19 cellular contexts compared by ENCODE assay signal in genomic region chr3:24318668-24319287, GRCh38.
A peak's percentile ranks its signal among the peaks of the same experiment; 100 is the strongest.
DNase-seq lines count a peak whose midpoint lies in the region; ATAC-seq, FAIRE-seq and TF ChIP-seq lines count a peak whose summit lies in the region.
"Had no signal": no experiment of that assay in that cellular context is flagged by ENCODE, and none has a peak within 500 bp of the region (broad histone marks: within the 10 kb centered on the region; RNA-seq: fewer than 3 reads in every experiment).

No MANE protein-coding gene starts in this region.

- H3K27ac Mint-ChIP-seq in activated CD8-positive, alpha-beta T cell treated with anti-CD3 and anti-CD28 coated beads for 36 hours: no peak overlapping the region
- H3K27ac Mint-ChIP-seq: activated naive CD8-positive, alpha-beta T cell; CD8-positive, alpha-beta memory T cell; neural progenitor cell; type B pancreatic cell had no signal

- intact Hi-C loops in activated CD8-positive, alpha-beta T cell treated with anti-CD3 and anti-CD28 coated beads for 36 hours (cut with micrococcal nuclease): no loop called here
- intact Hi-C loops in mucosa of descending colon (cut with DNase I, micrococcal nuclease): no loop called here

- no peak overlapping the region for H3K4me3 Mint-ChIP-seq in activated CD8-positive, alpha-beta T cell treated with anti-CD3 and anti-CD28 coated beads for 36 hours
- H3K4me3 Mint-ChIP-seq: activated naive CD8-positive, alpha-beta T cell; CD8-positive, alpha-beta memory T cell; neural progenitor cell; type B pancreatic cell had no signal

- TF ChIP-seq CTCF in epithelial cell of proximal tubule (conservative IDR thresholded peaks at IDR 0.05; ENCODE audit: low read depth, low read length) (no peak), mucosa of descending colon (IDR thresholded peaks at IDR 0.05) (no peak)
- TF ChIP-seq CTCF in activated CD8-positive, alpha-beta T cell treated with anti-CD3 and anti-CD28 coated beads for 36 hours (IDR thresholded peaks at IDR 0.05): no peak

- H3K4me1 ChIP-seq in mucosa of descending colon (ENCODE audit: low read depth): peaks cover 11% of the 10 kb centered on the region
- H3K4me1 ChIP-seq: neural progenitor cell, right atrium auricular region had no signal

- no peaks in the 10 kb centered on the region for H3K9me3 ChIP-seq in mucosa of descending colon
- H3K9me3 ChIP-seq: right atrium auricular region had no signal

- H3K4me1 Mint-ChIP-seq in activated CD8-positive, alpha-beta T cell treated with anti-CD3 and anti-CD28 coated beads for 36 hours (ENCODE audit: low read depth): no peaks in the 10 kb centered on the region
- H3K4me1 Mint-ChIP-seq: CD8-positive, alpha-beta memory T cell had no signal

- ATAC-seq in HG02884 (IDR thresholded peaks at IDR 0.05; ENCODE audit: unreplicated experiment): no peak
- no peak for ATAC-seq in HG03135 (IDR thresholded peaks at IDR 0.05; ENCODE audit: unreplicated experiment)
- no peak for ATAC-seq in activated CD8-positive, alpha-beta T cell treated with anti-CD3 and anti-CD28 coated beads for 36 hours
- no peak for ATAC-seq in mucosa of descending colon

- peaks cover 3% of the 10 kb centered on the region for H3K27me3 Mint-ChIP-seq in activated CD8-positive, alpha-beta T cell treated with anti-CD3 and anti-CD28 coated beads for 36 hours
- H3K27me3 Mint-ChIP-seq: type B pancreatic cell had no signal

- CTCF ChIA-PET in activated CD8-positive, alpha-beta T cell treated with anti-CD3 and anti-CD28 coated beads for 36 hours (lab: Charles Lee): no interaction called here

- no peaks in the 10 kb centered on the region for H3K36me3 Mint-ChIP-seq in activated CD8-positive, alpha-beta T cell treated with anti-CD3 and anti-CD28 coated beads for 36 hours (ENCODE audit: low read depth)
- H3K36me3 Mint-ChIP-seq: activated naive CD8-positive, alpha-beta T cell; CD8-positive, alpha-beta memory T cell; neural progenitor cell; type B pancreatic cell had no signal

- H3K4me3 ChIP-seq in epithelial cell of proximal tubule (ENCODE audit: low read depth, low read length) (no peak overlapping the region), mucosa of descending colon (no peak overlapping the region)
- H3K4me3 ChIP-seq: lung, neural progenitor cell, right atrium auricular region had no signal

- DNase-seq in GM04503 (ENCODE audit: low read depth): peak; percentile 51
- peak; percentile 95 for DNase-seq in RCC 7860 (ENCODE audit: low spot score)
- peak; percentile 76 for DNase-seq in epithelial cell of proximal tubule (ENCODE audit: low read depth)
- DNase-seq in renal cortical epithelial cell (ENCODE audit: low read depth): peak; percentile 96
- DNase-seq in activated CD8-positive, alpha-beta T cell treated with anti-CD3 and anti-CD28 coated beads for 36 hours: no peak
- no peak for DNase-seq in mucosa of descending colon
- DNase-seq: CD8-positive, alpha-beta memory T cell; NCI-H1048; NCI-H446; OCI-M1 had no signal

- H3K9me3 Mint-ChIP-seq in activated CD8-positive, alpha-beta T cell treated with anti-CD3 and anti-CD28 coated beads for 36 hours: peaks cover 4% of the 10 kb centered on the region
- H3K9me3 Mint-ChIP-seq: neural progenitor cell, type B pancreatic cell had no signal

- FAIRE-seq in RCC 7860 (lab: Jason Lieb, UNC): peak; percentile 92
- FAIRE-seq: GM18507, GM19239 had no signal

- H3K36me3 ChIP-seq in mucosa of descending colon (ENCODE audit: low read depth): no peaks in the 10 kb centered on the region
- H3K36me3 ChIP-seq: neural progenitor cell, right atrium auricular region had no signal

- POLR2A ChIA-PET in activated CD8-positive, alpha-beta T cell treated with anti-CD3 and anti-CD28 coated beads for 36 hours (lab: Charles Lee): no interaction called here

Comparison
In these comparisons a context has a peak if more than half of its experiments do, and no peak if none do; other contexts are left out.
1. DNase-seq: peak in GM04503 (single experiment), RCC 7860 (single experiment), epithelial cell of proximal tubule (single experiment) and renal cortical epithelial cell (single experiment); none in activated CD8-positive, alpha-beta T cell treated with anti-CD3 and anti-CD28 coated beads for 36 hours (single experiment) and mucosa of descending colon (0 of 3).